In the genomic region with DNA sequence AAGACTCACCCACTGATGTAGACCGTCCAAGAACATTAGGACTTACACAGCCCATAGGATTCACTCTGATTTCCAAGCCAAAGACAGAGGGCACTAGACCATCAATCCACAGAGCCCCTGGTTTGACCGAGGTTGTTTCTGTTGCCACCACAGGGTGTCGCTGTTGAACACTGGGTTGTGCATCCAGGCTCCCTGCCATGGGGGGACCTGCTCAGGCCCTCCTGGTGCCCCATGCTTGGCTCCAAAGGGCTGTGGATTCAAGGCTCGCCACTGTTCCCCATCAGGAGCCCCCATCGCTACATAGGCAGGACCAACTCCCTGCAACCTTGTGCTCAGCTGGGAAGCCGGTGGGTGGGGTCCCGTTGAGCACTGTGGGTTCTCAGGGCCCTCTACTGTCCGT, we compare ENCODE assay signal across 8 cellular contexts.
DNase-seq lines count a peak whose midpoint lies in the region; ATAC-seq and TF ChIP-seq lines count a peak whose summit lies in the region.

No MANE protein-coding gene starts in this region.

- H3K27ac Mint-ChIP-seq in effector memory CD8-positive, alpha-beta T cell, result no peak overlapping the region

- DNase-seq in AG04449 (ENCODE audit: low read depth, low spot score), result no peak
- peak; percentile 19 for DNase-seq in GM12865 (ENCODE audit: low read depth)
- DNase-seq in SW480 (ENCODE audit: low spot score), result peak; percentile 75
- DNase-seq in hepatic stellate cell (ENCODE audit: low spot score), result peak; percentile 64
- DNase-seq in effector memory CD8-positive, alpha-beta T cell, result no peak
- no peak for DNase-seq in medulla oblongata (ENCODE audit: extremely low spot score)

- H3K9me3 Mint-ChIP-seq in effector memory CD8-positive, alpha-beta T cell, result no peaks in the 10 kb centered on the region

- H3K4me1 Mint-ChIP-seq in effector memory CD8-positive, alpha-beta T cell (ENCODE audit: low read depth in 2 of 2), result no peaks in the 10 kb centered on the region

- POLR2A ChIA-PET in AG04449 (lab: Yijun Ruan, JAX), result no interaction called here

- no peaks in the 10 kb centered on the region for H3K36me3 Mint-ChIP-seq in effector memory CD8-positive, alpha-beta T cell (ENCODE audit: insufficient read depth)

- ATAC-seq in effector memory CD8-positive, alpha-beta T cell (replicated peaks), result no peak
- ATAC-seq in GM21367 (IDR thresholded peaks at IDR 0.05; ENCODE audit: unreplicated experiment) (no peak), GM21528 (IDR thresholded peaks at IDR 0.05; ENCODE audit: low FRiP score, unreplicated experiment) (no peak)

- no peak overlapping the region for H3K4me3 ChIP-seq in AG04449 (ENCODE audit: low read depth, low read length)
- no peak overlapping the region for H3K4me3 ChIP-seq in GM12865 (ENCODE audit: low read depth, low read length)

- peaks cover 10 to 13% of the 10 kb centered on the region in 2 donors for H3K27me3 Mint-ChIP-seq in effector memory CD8-positive, alpha-beta T cell

- no peak overlapping the region for H3K4me3 Mint-ChIP-seq in effector memory CD8-positive, alpha-beta T cell

- CTCF ChIA-PET in AG04449 (lab: Yijun Ruan, JAX), result interaction anchor here (1.1 kb wide), 1 partner anchor 31 kb away, joined by 4 read pairs; no protein-coding TSS in a partner anchor

- TF ChIP-seq CTCF in AG04449 (IDR thresholded peaks at IDR 0.05; ENCODE audit: insufficient read depth, low read length, missing control alignments) (peak; percentile 12), GM12865 (IDR thresholded peaks at IDR 0.05; ENCODE audit: insufficient read depth, low read depth, low read length, missing control alignments) (peak; percentile 26)

Comparison
In these comparisons a context has a peak if more than half of its experiments do, and no peak if none do; other contexts are left out.
1. DNase-seq: peak in GM12865 (single experiment), SW480 (single experiment) and hepatic stellate cell (single experiment); none in AG04449 (single experiment), effector memory CD8-positive, alpha-beta T cell (0 of 3) and medulla oblongata (single experiment).